ENCODE assay signal across 15 cellular contexts in genomic region chr15:48059786-48060185, GRCh38.
A peak's percentile ranks its signal among the peaks of the same experiment; 100 is the strongest.
DNase-seq lines count a peak whose midpoint lies in the region; ATAC-seq and TF ChIP-seq lines count a peak whose summit lies in the region.
"Had no signal": no experiment of that assay in that cellular context is flagged by ENCODE, and none has a peak within 500 bp of the region (broad histone marks: within the 10 kb centered on the region; RNA-seq: fewer than 3 reads in every experiment).

No MANE protein-coding gene starts in this region.

- TF ChIP-seq CTCF in epithelial cell of proximal tubule (conservative IDR thresholded peaks at IDR 0.05; ENCODE audit: low read depth, low read length) = no peak
- no peak for TF ChIP-seq CTCF in mucosa of descending colon (IDR thresholded peaks at IDR 0.05)
- TF ChIP-seq CTCF in testis (IDR thresholded peaks at IDR 0.05) = no peak
- no peak for TF ChIP-seq CTCF in CD8-positive, alpha-beta T cell (IDR thresholded peaks at IDR 0.05)

- TF ChIP-seq POLR2A in testis (IDR thresholded peaks at IDR 0.05) = no peak

- CTCF ChIA-PET in CD8-positive, alpha-beta T cell (lab: Charles Lee) = no interaction called here

- H3K27me3 Mint-ChIP-seq in natural killer cell treated with Interleukin-12 subunit alpha and Interleukin-12 subunit beta and Interleukin-15 and Interleukin-18, amount 100 ng/mL, for 72 hours = no peaks in the 10 kb centered on the region
- no peaks in the 10 kb centered on the region for H3K27me3 Mint-ChIP-seq in CD8-positive, alpha-beta T cell (ENCODE audit: low read depth)
- H3K27me3 Mint-ChIP-seq: stimulated activated naive B cell treated with anti-CD40 and anti-IgM and Interleukin-4, amounts not matched to agents 10 μg/mL and 1 μg/mL and 100 μg/mL, for 72 hours had no signal

- H3K9me3 ChIP-seq in MG63 (peaks cover under 1% of the 10 kb centered on the region; the same call in 1 of the 2 replicates), mucosa of descending colon (no peaks in the 10 kb centered on the region), testis (no peaks in the 10 kb centered on the region)
- H3K9me3 ChIP-seq in CD8-positive, alpha-beta T cell (ENCODE audit: low read length) = no peaks in the 10 kb centered on the region

- H3K9me3 Mint-ChIP-seq in natural killer cell treated with Interleukin-12 subunit alpha and Interleukin-12 subunit beta and Interleukin-15 and Interleukin-18, amount 100 ng/mL, for 72 hours = peaks cover 5% of the 10 kb centered on the region
- no peaks in the 10 kb centered on the region for H3K9me3 Mint-ChIP-seq in CD8-positive, alpha-beta T cell

- no peaks in the 10 kb centered on the region for H3K4me1 ChIP-seq in mucosa of descending colon (ENCODE audit: low read depth)
- H3K4me1 ChIP-seq in testis = no peaks in the 10 kb centered on the region
- no peaks in the 10 kb centered on the region for H3K4me1 ChIP-seq in CD8-positive, alpha-beta T cell (ENCODE audit: insufficient read depth, low read length)

- H3K27ac Mint-ChIP-seq in natural killer cell treated with Interleukin-12 subunit alpha and Interleukin-12 subunit beta and Interleukin-15 and Interleukin-18, amount 100 ng/mL, for 72 hours = no peak overlapping the region
- H3K27ac Mint-ChIP-seq in CD8-positive, alpha-beta T cell = no peak overlapping the region
- H3K27ac Mint-ChIP-seq: stimulated activated naive B cell treated with anti-CD40 and anti-IgM and Interleukin-4, amounts not matched to agents 10 μg/mL and 1 μg/mL and 100 μg/mL, for 72 hours; WTC11 had no signal

- POLR2A ChIA-PET in CD8-positive, alpha-beta T cell (lab: Charles Lee) = no interaction called here

- H3K4me3 ChIP-seq in MG63 (0 out of 2 replicates have a peak overlapping the region, but pooled peaks have one; percentile 4), epithelial cell of proximal tubule (ENCODE audit: low read depth, low read length) (peak overlapping the region; percentile 35), mucosa of descending colon (no peak overlapping the region), testis (no peak overlapping the region)
- H3K4me3 ChIP-seq in CD8-positive, alpha-beta T cell (ENCODE audit: low read depth, low read length) = no peak overlapping the region

- H3K4me1 Mint-ChIP-seq in natural killer cell treated with Interleukin-12 subunit alpha and Interleukin-12 subunit beta and Interleukin-15 and Interleukin-18, amount 100 ng/mL, for 72 hours (ENCODE audit: low read depth in 2 of 2) = no peaks in the 10 kb centered on the region
- no peaks in the 10 kb centered on the region for H3K4me1 Mint-ChIP-seq in CD8-positive, alpha-beta T cell (ENCODE audit: low read depth)
- H3K4me1 Mint-ChIP-seq: stimulated activated naive B cell treated with anti-CD40 and anti-IgM and Interleukin-4, amounts not matched to agents 10 μg/mL and 1 μg/mL and 100 μg/mL, for 72 hours had no signal

- peak; percentile 72 for DNase-seq in MG63
- no peak for DNase-seq in epithelial cell of proximal tubule (ENCODE audit: low read depth)
- peak in 2 of 3 donors; percentile 26 to 50 for DNase-seq in mucosa of descending colon
- peak; percentile 40 for DNase-seq in testis
- no peak for DNase-seq in natural killer cell treated with Interleukin-12 subunit alpha and Interleukin-12 subunit beta and Interleukin-15 and Interleukin-18, amount 100 ng/mL, for 72 hours (ENCODE audit: low spot score)
- no peak for DNase-seq in CD8-positive, alpha-beta T cell
- no peak for DNase-seq in NCI-H2107 (lab: John Stamatoyannopoulos, UW)
- DNase-seq in hepatic stellate cell (ENCODE audit: low spot score) = no peak
- DNase-seq: activated T-cell treated with anti-CD3 and anti-CD28 coated beads for 4 hours; NCI-H1105; NCI-H748 treated with DMSO at 0.1 percent for 48 hours; stimulated activated CD4-positive, alpha-beta T cell treated with anti-CD3 and anti-CD28 coated beads, Interleukin-2, amount 100 ng/mL, for 24 hours; stimulated activated naive B cell treated with anti-CD40 and anti-IgM and Interleukin-4, amounts not matched to agents 10 μg/mL and 1 μg/mL and 100 μg/mL, for 72 hours had no signal

- H3K27me3 ChIP-seq in MG63 = no peaks in the 10 kb centered on the region
- no peaks in the 10 kb centered on the region for H3K27me3 ChIP-seq in testis
- no peaks in the 10 kb centered on the region for H3K27me3 ChIP-seq in CD8-positive, alpha-beta T cell (ENCODE audit: insufficient read depth, low read length)

- no peak for ATAC-seq in mucosa of descending colon
- no peak for ATAC-seq in natural killer cell treated with Interleukin-12 subunit alpha and Interleukin-12 subunit beta and Interleukin-15 and Interleukin-18, amount 100 ng/mL, for 72 hours
- ATAC-seq in CD8-positive, alpha-beta T cell = no peak
- ATAC-seq: stimulated activated naive B cell treated with anti-CD40 and anti-IgM and Interleukin-4, amounts not matched to agents 10 μg/mL and 1 μg/mL and 100 μg/mL, for 72 hours; WTC11 had no signal

- H3K4me3 Mint-ChIP-seq in natural killer cell treated with Interleukin-12 subunit alpha and Interleukin-12 subunit beta and Interleukin-15 and Interleukin-18, amount 100 ng/mL, for 72 hours = no peak overlapping the region
- H3K4me3 Mint-ChIP-seq in CD8-positive, alpha-beta T cell = no peak overlapping the region
- H3K4me3 Mint-ChIP-seq: neural crest cell; stimulated activated naive B cell treated with anti-CD40 and anti-IgM and Interleukin-4, amounts not matched to agents 10 μg/mL and 1 μg/mL and 100 μg/mL, for 72 hours; WTC11 had no signal

- intact Hi-C loops in mucosa of descending colon (cut with DNase I, micrococcal nuclease) (no loop called here), testis (cut with DNase I; ENCODE audit: low total_unique reads) (no loop called here)
- intact Hi-C loops in CD8-positive, alpha-beta T cell (cut with DNase I, micrococcal nuclease) = no loop called here

- 50% methylated on average over 7 of the region's 7 CpGs for WGBS in testis, 2 donors

- H3K36me3 Mint-ChIP-seq in natural killer cell treated with Interleukin-12 subunit alpha and Interleukin-12 subunit beta and Interleukin-15 and Interleukin-18, amount 100 ng/mL, for 72 hours = no peaks in the 10 kb centered on the region
- no peaks in the 10 kb centered on the region for H3K36me3 Mint-ChIP-seq in CD8-positive, alpha-beta T cell
- H3K36me3 Mint-ChIP-seq: stimulated activated naive B cell treated with anti-CD40 and anti-IgM and Interleukin-4, amounts not matched to agents 10 μg/mL and 1 μg/mL and 100 μg/mL, for 72 hours had no signal

- H3K36me3 ChIP-seq in MG63 (no peaks in the 10 kb centered on the region), mucosa of descending colon (ENCODE audit: low read depth) (no peaks in the 10 kb centered on the region), testis (ENCODE audit: low read depth, missing control alignments) (no peaks in the 10 kb centered on the region)
- H3K36me3 ChIP-seq in CD8-positive, alpha-beta T cell (ENCODE audit: insufficient read depth, low read length) = no peaks in the 10 kb centered on the region

- no peak overlapping the region for H3K27ac ChIP-seq in testis
- H3K27ac ChIP-seq in CD8-positive, alpha-beta T cell (ENCODE audit: low read depth, low read length) = no peak overlapping the region

Comparison
In these comparisons a context has a peak if more than half of its experiments do, and no peak if none do; other contexts are left out.
1. DNase-seq: peak in MG63 (single experiment), mucosa of descending colon (2 of 3) and testis (single experiment); none in epithelial cell of proximal tubule (single experiment), natural killer cell treated with Interleukin-12 subunit alpha and Interleukin-12 subunit beta and Interleukin-15 and Interleukin-18, amount 100 ng/mL, for 72 hours (single experiment), CD8-positive, alpha-beta T cell (0 of 7), NCI-H2107 (single experiment) and hepatic stellate cell (single experiment).
2. H3K4me3 ChIP-seq: peak in MG63 (single experiment) and epithelial cell of proximal tubule (single experiment); none in mucosa of descending colon (single experiment), testis (0 of 2) and CD8-positive, alpha-beta T cell (single experiment).